In genomic region chr11:123580557-123581275, GRCh38 we compare ENCODE assay signal across 8 cellular contexts.
DNase-seq lines count a peak whose midpoint lies in the region; FAIRE-seq and TF ChIP-seq lines count a peak whose summit lies in the region.

No MANE protein-coding gene starts in this region.

- CTCF ChIA-PET in mammary epithelial cell (lab: Charles Lee; ENCODE audit: low non-redundant PET): interaction anchor here (0.6 to 0.9 kb wide), 6 partner anchors 22 to 163 kb away, joined by 5 to 26 read pairs (median 8); no protein-coding TSS in a partner anchor

- H3K9me3 ChIP-seq in WERI-Rb-1 (ENCODE audit: severe bottlenecking) (no peaks in the 10 kb centered on the region), mammary epithelial cell (replicated peaks; ENCODE audit: insufficient read depth, low read length) (no peaks in the 10 kb centered on the region)

- no peak overlapping the region for H3K4me2 ChIP-seq in mammary epithelial cell (ENCODE audit: insufficient read depth, low read depth, low read length)

- 2% methylated on average over 24 of the region's 25 CpGs for WGBS in mammary epithelial cell (ENCODE audit: low coverage, missing lambda C conversion rate)

- no TSS peak for BruUV-seq in mammary epithelial cell (replicated peaks; lab: Mats Ljungman, UMichigan)

- no peaks in the 10 kb centered on the region for H3K4me1 ChIP-seq in mammary epithelial cell (ENCODE audit: insufficient read depth, low read length)

- peaks cover 21% of the 10 kb centered on the region for H3K4me1 Mint-ChIP-seq in HFFc6 (ENCODE audit: low read depth)

- no peak overlapping the region for H2AFZ ChIP-seq in mammary epithelial cell (ENCODE audit: low read depth, low read length)

- peak; percentile 91 for DNase-seq in GM12891 (ENCODE audit: insufficient read length, low spot score)
- DNase-seq in HFFc6: peak; percentile 32
- peak; percentile 70 to 87 (median 79) for DNase-seq in NCI-H1417 (lab: John Stamatoyannopoulos, UW)
- peak; percentile 81 for DNase-seq in WERI-Rb-1
- DNase-seq in mammary epithelial cell: peak; percentile 53
- DNase-seq in kidney tubule cell (ENCODE audit: low spot score): peak; percentile 67
- DNase-seq in stimulated activated CD4-positive, alpha-beta T cell treated with anti-CD3 and anti-CD28 coated beads, TNF-alpha, amount 100 ng/mL, for 24 hours (ENCODE audit: low read depth in 3 of 3): peak; percentile 34 to 64 (median 37)
- DNase-seq in globus pallidus (ENCODE audit: low spot score): no peak

- no peak for TF ChIP-seq POLR2A in GM12891 (IDR thresholded peaks at IDR 0.05; ENCODE audit: low read depth, low read length)

- no peak overlapping the region for H3K9ac ChIP-seq in mammary epithelial cell (ENCODE audit: insufficient read depth, low read length)

- FAIRE-seq in GM12891 (lab: Jason Lieb, UNC): peak; percentile 98

- H3K36me3 Mint-ChIP-seq in HFFc6 (ENCODE audit: low read depth): peaks cover 9% of the 10 kb centered on the region; the same call in 1 of the 2 replicates

- H3K36me3 ChIP-seq in WERI-Rb-1: peaks cover 19% of the 10 kb centered on the region
- H3K36me3 ChIP-seq in mammary epithelial cell (ENCODE audit: insufficient read depth, low read length): no peaks in the 10 kb centered on the region

- H3K79me2 ChIP-seq in mammary epithelial cell (ENCODE audit: insufficient read depth, low read length): no peaks in the 10 kb centered on the region

- H3K4me3 Mint-ChIP-seq in HFFc6: no peak overlapping the region

- dilution Hi-C loops in mammary epithelial cell (cut with HindIII; ENCODE audit: low sequenced_read_pairs): no loop called here

- H4K20me1 ChIP-seq in mammary epithelial cell (ENCODE audit: insufficient read depth, low read length): no peaks in the 10 kb centered on the region

- no peaks in the 10 kb centered on the region for H3K27me3 ChIP-seq in WERI-Rb-1 (ENCODE audit: insufficient read depth, low read depth, severe bottlenecking)
- H3K27me3 ChIP-seq in mammary epithelial cell (ENCODE audit: insufficient read depth, low read length): peaks cover 2% of the 10 kb centered on the region

- H3K4me3 ChIP-seq in WERI-Rb-1 (ENCODE audit: low read depth, low read length): no peak overlapping the region
- no peak overlapping the region for H3K4me3 ChIP-seq in mammary epithelial cell (replicated peaks in 1 of 3; ENCODE audit: insufficient read depth in 1 of 3, low read depth in 2 of 3, low read length in 3 of 3)

- H3K27me3 Mint-ChIP-seq in HFFc6 (ENCODE audit: insufficient read depth): peaks cover 6% of the 10 kb centered on the region; the same call in 1 of the 2 replicates

- in situ Hi-C loops in mammary epithelial cell (cut with MboI; ENCODE audit: low sequenced_read_pairs in 2 of 2): loop anchor here in 1 of 2 donors (10.0 kb wide), 1 partner anchor 124 kb away; no protein-coding TSS in a partner anchor

- TF ChIP-seq CTCF in HFFc6 (IDR thresholded peaks at IDR 0.05): peak; percentile 94
- TF ChIP-seq CTCF in WERI-Rb-1 (IDR thresholded peaks at IDR 0.05; ENCODE audit: low read depth, low read length): peak; percentile 98
- peak; percentile 83 to 96 for TF ChIP-seq CTCF in mammary epithelial cell (conservative IDR thresholded peaks at IDR 0.05 in 1 of 2, IDR thresholded peaks at IDR 0.05 in 1 of 2; ENCODE audit: extremely low read depth in 1 of 2, insufficient read depth in 1 of 2, low read depth in 1 of 2, low read length in 2 of 2)

- intact Hi-C loops in mammary epithelial cell (cut with micrococcal nuclease): loop anchor here (1.0 kb wide), 3 partner anchors 36 to 131 kb away; no protein-coding TSS in a partner anchor

- H3K27ac Mint-ChIP-seq in HFFc6: no peak overlapping the region

- no peaks in the 10 kb centered on the region for H3K9me3 Mint-ChIP-seq in HFFc6

- H3K27ac ChIP-seq in WERI-Rb-1 (peak overlapping the region; percentile 38; the same call in 1 of the 2 replicates), mammary epithelial cell (ENCODE audit: insufficient read depth, low read depth, low read length) (no peak overlapping the region)

TF ChIP-seq in GM12891, 5 proteins besides CTCF, POLR2A, EP300 and RAD21:
- peak; percentile 59 for TF ChIP-seq SPI1 (IDR thresholded peaks at IDR 0.05; ENCODE audit: low read depth, low read length)
- no peak for TF ChIP-seq PAX5 (IDR thresholded peaks at IDR 0.05; ENCODE audit: insufficient read depth, low read length, severe bottlenecking)
TF ChIP-seq in GM12891: peak in this region for 1.
